ENCODE assay signal across 8 cellular contexts in the genomic region with DNA sequence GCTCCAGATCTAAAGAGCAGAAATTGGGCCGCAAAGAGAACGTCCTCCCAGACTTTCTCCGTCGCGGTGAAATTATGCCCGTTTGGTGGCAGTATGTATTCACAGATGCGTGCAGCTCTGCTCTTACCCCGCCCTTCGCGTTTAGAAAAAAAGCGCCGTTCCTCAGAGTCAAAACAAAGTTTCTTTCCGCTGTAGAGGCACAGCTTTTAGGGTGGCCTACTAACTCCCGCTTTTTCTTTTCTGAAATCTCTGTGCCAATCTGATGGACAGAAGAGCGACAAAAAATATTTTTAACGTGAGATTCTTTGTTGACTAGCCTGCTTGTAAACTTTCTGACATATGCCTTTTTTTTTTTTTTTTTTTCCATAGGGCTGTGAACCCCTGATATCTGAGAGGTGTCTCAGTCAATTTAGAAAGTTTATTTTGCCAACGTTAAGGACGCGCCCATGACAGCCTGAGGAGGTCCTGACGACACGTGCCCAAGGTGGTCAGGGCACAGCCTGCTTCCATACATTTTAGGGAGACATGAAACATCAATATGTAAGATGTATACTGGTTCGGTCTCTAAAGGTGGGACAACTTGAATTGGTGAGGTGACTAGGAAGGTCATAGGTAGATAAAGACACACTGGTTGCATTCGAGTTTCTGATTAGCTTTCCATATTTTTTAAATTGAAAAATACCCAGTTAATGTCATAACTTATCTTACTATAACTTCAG. TPM values are rescaled to one million over a fixed set of nuclear protein-coding genes. Genes with fewer than 3 reads are reported as not detected.
DNase-seq lines count a peak whose midpoint lies in the region; ATAC-seq and TF ChIP-seq lines count a peak whose summit lies in the region.
"Not testable (repeated sequence)": the region's sequence is repeated elsewhere in the genome, so short reads cannot be mapped to it uniquely, and the experiment has no call there.

No MANE protein-coding gene starts in this region.

- H2AFZ ChIP-seq in neuronal stem cell (ENCODE audit: low read length): peak overlapping the region; percentile 32

- H4K8ac ChIP-seq in neuronal stem cell (ENCODE audit: low read depth, low read length): not testable (repeated sequence)

- H3K27me3 Mint-ChIP-seq in activated naive CD4-positive, alpha-beta T cell treated with anti-CD3 and anti-CD28 coated beads, Interleukin-2, amount 50 U/mL, for 24 hours; type B pancreatic cell: not testable (repeated sequence)

- H3K4me2 ChIP-seq in neuronal stem cell (ENCODE audit: insufficient read depth, low read length, poor library complexity, severe bottlenecking): not testable (repeated sequence)

- H3K9me3 Mint-ChIP-seq in activated naive CD4-positive, alpha-beta T cell treated with anti-CD3 and anti-CD28 coated beads, Interleukin-2, amount 50 U/mL, for 24 hours; type B pancreatic cell: not testable (repeated sequence)

- TF ChIP-seq CTCF in foreskin keratinocyte (conservative IDR thresholded peaks at IDR 0.05); type B pancreatic cell (conservative IDR thresholded peaks at IDR 0.05): not testable (repeated sequence)

- H3K4me1 Mint-ChIP-seq in activated naive CD4-positive, alpha-beta T cell treated with anti-CD3 and anti-CD28 coated beads, Interleukin-2, amount 50 U/mL, for 24 hours: peaks cover 18% of the 10 kb centered on the region
- H3K4me1 Mint-ChIP-seq in type B pancreatic cell (ENCODE audit: unreplicated experiment): not testable (repeated sequence)

- H2BK120ac ChIP-seq in neuronal stem cell (ENCODE audit: low read depth, low read length): not testable (repeated sequence)

- WGBS in neuronal stem cell (ENCODE audit: extremely low coverage in 2 of 2, insufficient read length in 2 of 2, insufficient replicate concordance in 1 of 2), 2 donors: no CpG with 5 or more reads among the region's 23 CpGs

- H3K4me1 ChIP-seq in foreskin keratinocyte: peaks cover 12% of the 10 kb centered on the region
- H3K4me1 ChIP-seq in neuronal stem cell (ENCODE audit: control insufficient read depth in 2 of 2, insufficient read depth in 1 of 2, low read depth in 1 of 2, low read length in 2 of 2): peaks cover 7 to 18% of the 10 kb centered on the region in 2 donors

- H4K91ac ChIP-seq in neuronal stem cell (ENCODE audit: low read depth, low read length, poor library complexity): not testable (repeated sequence)

- H3K14ac ChIP-seq in neuronal stem cell (ENCODE audit: low read length): not testable (repeated sequence)

- peak overlapping the region; percentile 92 for H3K27ac Mint-ChIP-seq in activated naive CD4-positive, alpha-beta T cell treated with anti-CD3 and anti-CD28 coated beads, Interleukin-2, amount 50 U/mL, for 24 hours
- H3K27ac Mint-ChIP-seq in type B pancreatic cell: peak overlapping the region; percentile 82

- H3K36me3 Mint-ChIP-seq in activated naive CD4-positive, alpha-beta T cell treated with anti-CD3 and anti-CD28 coated beads, Interleukin-2, amount 50 U/mL, for 24 hours; type B pancreatic cell: not testable (repeated sequence)

- H3K4me3 ChIP-seq in SK-N-MC (peak overlapping the region; percentile 70), neuronal stem cell (ENCODE audit: low read length in 2 of 2) (peak overlapping the region in 1 of 2 donors; percentile 39)

- not testable (repeated sequence) for DNase-seq in SK-N-MC (ENCODE audit: low read depth, low spot score); neuronal stem cell (ENCODE audit: low spot score); type B pancreatic cell (ENCODE audit: extremely low spot score, unreplicated experiment)
- DNase-seq in foreskin keratinocyte: peak in 1 of 2 donors; percentile 9

- H3K23ac ChIP-seq in neuronal stem cell (ENCODE audit: low read depth, low read length, poor library complexity): not testable (repeated sequence)

- not testable (repeated sequence) for H3K27me3 ChIP-seq in foreskin keratinocyte; neuronal stem cell (ENCODE audit: control insufficient read depth in 3 of 3, insufficient read depth in 3 of 3, low read depth in 1 of 3, low read length in 3 of 3)

- H3K9ac ChIP-seq in SK-N-MC (ENCODE audit: insufficient read length): peak overlapping the region; percentile 69
- H3K9ac ChIP-seq in neuronal stem cell (ENCODE audit: low read depth, low read length, poor library complexity): not testable (repeated sequence)

- H2BK5ac ChIP-seq in neuronal stem cell (ENCODE audit: low read length): not testable (repeated sequence)

- H3K27ac ChIP-seq in KOPT-K1 (ENCODE audit: low read depth, low read length, poor library complexity, severe bottlenecking) (peak overlapping the region; percentile 76), SK-N-MC (peak overlapping the region; percentile 91), foreskin keratinocyte (peak overlapping the region; percentile 87), neuronal stem cell (replicated peaks; ENCODE audit: low read length) (peak overlapping the region; percentile 22)

- not testable (repeated sequence) for H3K18ac ChIP-seq in neuronal stem cell (ENCODE audit: low read length)

- H3K4ac ChIP-seq in neuronal stem cell (ENCODE audit: low read length): not testable (repeated sequence)

- not testable (repeated sequence) for H2AK5ac ChIP-seq in neuronal stem cell (ENCODE audit: low read depth, low read length)

- H2BK12ac ChIP-seq in neuronal stem cell (ENCODE audit: low read length): not testable (repeated sequence)

- H3K79me1 ChIP-seq in neuronal stem cell (ENCODE audit: low read depth, low read length): not testable (repeated sequence)

- TF ChIP-seq POLR2A in GM18505 (IDR thresholded peaks at IDR 0.05; ENCODE audit: borderline replicate concordance, extremely low read depth, insufficient read depth, insufficient read length): not testable (repeated sequence)

- peak; percentile 49 for ATAC-seq in GM18505 (IDR thresholded peaks at IDR 0.05; ENCODE audit: unreplicated experiment)
- ATAC-seq in HG02623 (IDR thresholded peaks at IDR 0.05; ENCODE audit: unreplicated experiment): peak; percentile 38
- peak; percentile 60 for ATAC-seq in foreskin keratinocyte

- H2BK15ac ChIP-seq in neuronal stem cell (ENCODE audit: low read length): not testable (repeated sequence)

- peak overlapping the region; percentile 83 for H3K4me3 Mint-ChIP-seq in activated naive CD4-positive, alpha-beta T cell treated with anti-CD3 and anti-CD28 coated beads, Interleukin-2, amount 50 U/mL, for 24 hours
- H3K4me3 Mint-ChIP-seq in type B pancreatic cell: peak overlapping the region; percentile 81

- not testable (repeated sequence) for H3K36me3 ChIP-seq in KOPT-K1 (ENCODE audit: insufficient read depth, low read length); SK-N-MC (ENCODE audit: insufficient read depth, low read length); neuronal stem cell (replicated peaks in 1 of 2; ENCODE audit: control insufficient read depth in 2 of 2, insufficient read depth in 2 of 2, low read length in 2 of 2)

- not testable (repeated sequence) for H3K9me3 ChIP-seq in KOPT-K1 (ENCODE audit: insufficient read depth, low read length, poor library complexity, severe bottlenecking); SK-N-MC (ENCODE audit: low read depth, low read length); neuronal stem cell (replicated peaks in 1 of 2; ENCODE audit: control insufficient read depth in 2 of 2, insufficient read depth in 1 of 2, low read depth in 1 of 2, low read length in 2 of 2)

RNA-seq across cellular contexts. Expression of a gene that starts 27.1 kb away (rescaled TPM):
- 24.1 and 34.9 TPM in 2 replicates for total RNA-seq in foreskin keratinocyte
- 41.7 and 48.6 TPM in 2 replicates for polyA plus RNA-seq in foreskin keratinocyte
- polyA plus RNA-seq in neuronal stem cell (2013, experiment 1 of 2): 34.2 TPM
- polyA plus RNA-seq in neuronal stem cell (2013, experiment 2 of 2): 36.1 TPM
- total RNA-seq in type B pancreatic cell (ENCODE audit: low replicate concordance): 27.6 and 32.1 TPM in 2 replicates

Comparison
In these comparisons a context has a peak if more than half of its experiments do, and no peak if none do; other contexts are left out.
1. H3K27ac ChIP-seq: peak in every context shown above with its lines; median percentile 91 in SK-N-MC; 87 in foreskin keratinocyte; 76 in KOPT-K1; 22 in neuronal stem cell.